12 cellular contexts compared by ENCODE assay signal in genomic region chr6:10962673-10963072, GRCh38.
DNase-seq lines count a peak whose midpoint lies in the region; ATAC-seq and TF ChIP-seq lines count a peak whose summit lies in the region.
"Had no signal": no experiment of that assay in that cellular context is flagged by ENCODE, and none has a peak within 500 bp of the region (broad histone marks: within the 10 kb centered on the region; RNA-seq: fewer than 3 reads in every experiment).

No MANE protein-coding gene starts in this region.

- peak overlapping the region; percentile 83 for H3K27ac Mint-ChIP-seq in chondrocyte (ENCODE audit: unreplicated experiment)
- H3K27ac Mint-ChIP-seq: GM23338 had no signal

- H3K36me3 Mint-ChIP-seq in chondrocyte (ENCODE audit: low read depth), result peaks cover 20% of the 10 kb centered on the region

- DNase-seq in chondrocyte (ENCODE audit: low spot score) (no peak), omental fat pad (ENCODE audit: low spot score) (no peak), DMS53 treated with DMSO at 0.1 percent for 48 hours (lab: John Stamatoyannopoulos, UW; ENCODE audit: unreplicated experiment) (no peak), occipital lobe (lab: John Stamatoyannopoulos, UW) (no peak), HEK293T (ENCODE audit: extremely low spot score) (no peak), DMS153 treated with DMSO at 0.1 percent for 48 hours (lab: John Stamatoyannopoulos, UW; ENCODE audit: unreplicated experiment) (no peak)
- DNase-seq: heart left ventricle, NCI-H1694, T1000 had no signal

- no peak for TF ChIP-seq CTCF in chondrocyte (IDR thresholded peaks at IDR 0.05)
- no peak for TF ChIP-seq CTCF in omental fat pad (IDR thresholded peaks at IDR 0.05)

- no peaks in the 10 kb centered on the region for H3K27me3 Mint-ChIP-seq in chondrocyte (ENCODE audit: low read depth)

- ATAC-seq in GM18858 (IDR thresholded peaks at IDR 0.05; ENCODE audit: unreplicated experiment) (peak; percentile 52), HG03432 (IDR thresholded peaks at IDR 0.05; ENCODE audit: unreplicated experiment) (peak; percentile 64), omental fat pad (ENCODE audit: low FRiP score) (peak; percentile 84)

- H3K9me3 Mint-ChIP-seq in chondrocyte (ENCODE audit: low read depth), result peaks cover 9% of the 10 kb centered on the region

- CTCF ChIA-PET in HEK293T (lab: Yijun Ruan, JAX), result no interaction called here

- no peak overlapping the region for H3K4me3 Mint-ChIP-seq in chondrocyte (ENCODE audit: unreplicated experiment)
- H3K4me3 Mint-ChIP-seq: GM23338 had no signal

- POLR2A ChIA-PET in HEK293T (lab: Yijun Ruan, JAX), result no interaction called here

- H3K4me1 Mint-ChIP-seq in chondrocyte (ENCODE audit: low read depth), result peaks cover 47% of the 10 kb centered on the region

TF ChIP-seq in HEK293T, 16 proteins besides CTCF, POLR2A, EP300 and RAD21:
- TF ChIP-seq BHLHE40 (IDR thresholded peaks at IDR 0.05; ENCODE audit: borderline replicate concordance) (no peak), NFRKB (IDR thresholded peaks at IDR 0.05) (no peak), HDGF (IDR thresholded peaks at IDR 0.05; ENCODE audit: borderline replicate concordance) (no peak), FOXA1 (IDR thresholded peaks at IDR 0.05) (no peak), PKNOX1 (IDR thresholded peaks at IDR 0.05) (no peak), ZNF384 (IDR thresholded peaks at IDR 0.05) (no peak), ELF4 (IDR thresholded peaks at IDR 0.05) (no peak), FOXK2 (IDR thresholded peaks at IDR 0.05) (no peak), CTBP1 (IDR thresholded peaks at IDR 0.05; ENCODE audit: borderline replicate concordance) (no peak), L3MBTL2 (conservative IDR thresholded peaks at IDR 0.05) (no peak), FOXM1 (IDR thresholded peaks at IDR 0.05; ENCODE audit: borderline replicate concordance) (no peak), TARDBP (IDR thresholded peaks at IDR 0.05) (no peak), ARNT (IDR thresholded peaks at IDR 0.05) (no peak), LEF1 (IDR thresholded peaks at IDR 0.05; ENCODE audit: borderline replicate concordance) (no peak), SUZ12 (IDR thresholded peaks at IDR 0.05) (no peak), SP1 (IDR thresholded peaks at IDR 0.05) (no peak)
